8 cellular contexts compared by ENCODE assay signal in the genomic region with DNA sequence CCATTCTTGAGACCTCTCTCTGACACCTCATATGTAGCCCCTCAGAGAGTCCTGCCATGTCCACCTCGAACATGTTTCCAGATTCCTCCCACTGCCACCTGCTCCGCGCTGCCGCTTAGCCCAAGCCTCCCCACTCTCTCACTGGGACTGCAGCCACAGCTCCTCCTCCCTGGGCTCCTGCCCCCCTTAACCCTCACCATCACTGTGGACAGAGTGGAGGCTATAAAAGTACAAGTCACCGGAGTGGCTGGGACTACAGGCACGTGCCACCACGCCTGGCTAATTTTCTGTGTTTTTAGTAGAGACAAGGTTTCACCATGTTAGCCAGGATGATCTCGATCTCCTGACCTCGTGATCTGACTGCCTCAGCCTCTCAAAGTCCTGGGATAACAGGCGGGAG.
"Had no signal": no experiment of that assay in that cellular context is flagged by ENCODE, and none has a peak within 500 bp of the region (broad histone marks: within the 10 kb centered on the region; RNA-seq: fewer than 3 reads in every experiment).

No MANE protein-coding gene starts in this region.

- H3K9ac ChIP-seq: parathyroid adenoma had no signal

- H3K4me3 ChIP-seq: left lung had no signal

- H3K36me3 ChIP-seq: left lung, tibial artery had no signal

- H3K79me2 ChIP-seq: parathyroid adenoma had no signal

- H3K4me3 Mint-ChIP-seq: activated CD4-positive, alpha-beta T cell treated with anti-CD3 and anti-CD28 coated beads for 36 hours had no signal

- DNase-seq: left lung, T-helper 9 cell, tibial artery had no signal

- H3K9me3 ChIP-seq: left lung, tibial artery had no signal

- H3K27ac Mint-ChIP-seq: activated CD4-positive, alpha-beta T cell treated with anti-CD3 and anti-CD28 coated beads for 36 hours; activated naive CD4-positive, alpha-beta T cell treated with anti-CD3 and anti-CD28 coated beads, Interleukin-2, amount 50 U/mL, for 72 hours; activated T-helper 2 cell treated with anti-CD3 and anti-CD28 coated beads, Interferon-gamma antibody, Interleukin-2, Interleukin-4, amounts not matched to agents 10 μg/mL and 5 μg/mL and 100 μg/mL, durations not matched to agents 14 hours and 24 hours and 36 hours had no signal

- H3K27ac ChIP-seq: foreskin keratinocyte, left lung, parathyroid adenoma, tibial artery had no signal

- H3K4me1 ChIP-seq: foreskin keratinocyte had no signal

- H3K9me3 Mint-ChIP-seq: activated naive CD4-positive, alpha-beta T cell treated with anti-CD3 and anti-CD28 coated beads, Interleukin-2, amount 50 U/mL, for 72 hours; activated T-helper 2 cell treated with anti-CD3 and anti-CD28 coated beads, Interferon-gamma antibody, Interleukin-2, Interleukin-4, amounts not matched to agents 10 μg/mL and 5 μg/mL and 100 μg/mL, durations not matched to agents 14 hours and 24 hours and 36 hours had no signal
